Comparison of ENCODE assay signal across 1 cellular context in genomic region chr9:133976888-133977287, GRCh38.
TF ChIP-seq lines count a peak whose summit lies in the region.

No MANE protein-coding gene starts in this region.

TF ChIP-seq in WTC11, 78 proteins besides CTCF, POLR2A, EP300 and RAD21 (continued from another document):
- no peak for TF ChIP-seq AFF4 (CRISPR knock-in tag; IDR thresholded peaks at IDR 0.05; ENCODE audit: borderline replicate concordance)
- no peak for TF ChIP-seq SMAD4 (CRISPR knock-in tag; IDR thresholded peaks at IDR 0.05)
